Comparison of ENCODE assay signal across 9 cellular contexts in the genomic region with DNA sequence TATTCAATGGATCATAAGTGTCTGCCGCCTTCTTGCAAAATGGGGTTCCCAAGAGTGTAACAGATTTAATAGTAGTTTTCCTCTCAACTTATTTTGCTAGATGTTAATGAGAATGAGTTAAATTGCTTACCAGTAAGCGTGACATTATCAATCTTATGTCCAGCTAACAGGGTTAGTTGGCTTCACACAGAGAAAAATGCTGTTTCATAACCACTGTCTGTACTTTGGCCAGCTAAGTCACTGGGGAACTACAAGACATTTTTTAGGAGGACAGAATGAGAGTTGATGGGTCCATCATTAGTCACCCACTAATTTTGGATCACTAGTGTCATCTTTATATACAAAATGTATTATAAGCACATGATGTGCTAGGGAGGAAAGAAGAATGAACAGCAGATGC. TPM values are rescaled to one million over a fixed set of nuclear protein-coding genes. Genes with fewer than 3 reads are reported as not detected.
A peak's percentile ranks its signal among the peaks of the same experiment; 100 is the strongest.
DNase-seq lines count a peak whose midpoint lies in the region; ATAC-seq and TF ChIP-seq lines count a peak whose summit lies in the region.
"Had no signal": no experiment of that assay in that cellular context is flagged by ENCODE, and none has a peak within 500 bp of the region (broad histone marks: within the 10 kb centered on the region; RNA-seq: fewer than 3 reads in every experiment).

No MANE protein-coding gene starts in this region.

- WGBS in endodermal cell (ENCODE audit: insufficient coverage in 1 of 2, insufficient read length in 1 of 2), 2 experiments, result 90 to 100% methylated on average over 2 of the region's 2 CpGs

- DNase-seq in MM.1S (no peak), endodermal cell (no peak), omental fat pad (ENCODE audit: low spot score) (no peak), hepatic stellate cell (ENCODE audit: low spot score) (no peak), COLO829 (ENCODE audit: low spot score) (no peak)
- no peak for DNase-seq in activated CD8-positive, alpha-beta T cell treated with anti-CD3 and anti-CD28 coated beads, Interleukin-2, amount 10 ng/mL, durations not matched to agents 7 days and 5 days
- DNase-seq: stimulated activated CD8-positive, alpha-beta memory T cell treated with anti-CD3 and anti-CD28 coated beads, Interleukin-4, amount 100 ng/mL, for 48 hours had no signal

- no peak overlapping the region for H3K4me3 Mint-ChIP-seq in endodermal cell
- no peak overlapping the region for H3K4me3 Mint-ChIP-seq in activated CD8-positive, alpha-beta T cell treated with anti-CD3 and anti-CD28 coated beads, Interleukin-2, amount 10 ng/mL, durations not matched to agents 7 days and 5 days

- H3K36me3 Mint-ChIP-seq in endodermal cell (ENCODE audit: low read depth), result peaks cover 8% of the 10 kb centered on the region
- peaks cover 14% of the 10 kb centered on the region for H3K36me3 Mint-ChIP-seq in activated CD8-positive, alpha-beta T cell treated with anti-CD3 and anti-CD28 coated beads, Interleukin-2, amount 10 ng/mL, durations not matched to agents 7 days and 5 days (ENCODE audit: low read depth)

- H2AFZ ChIP-seq in MM.1S (ENCODE audit: low read length), result 0 out of 2 replicates have a peak overlapping the region, but pooled peaks have one; percentile 77

- H3K9me3 Mint-ChIP-seq in endodermal cell, result no peaks in the 10 kb centered on the region
- no peaks in the 10 kb centered on the region for H3K9me3 Mint-ChIP-seq in activated CD8-positive, alpha-beta T cell treated with anti-CD3 and anti-CD28 coated beads, Interleukin-2, amount 10 ng/mL, durations not matched to agents 7 days and 5 days (ENCODE audit: insufficient read depth)

- no peaks in the 10 kb centered on the region for H3K27me3 ChIP-seq in BLaER1
- H3K27me3 ChIP-seq in MM.1S (replicated peaks; ENCODE audit: insufficient read depth, low read length), result no peaks in the 10 kb centered on the region
- no peaks in the 10 kb centered on the region for H3K27me3 ChIP-seq in endodermal cell (ENCODE audit: control insufficient read depth, insufficient read depth, low read length, poor library complexity, severe bottlenecking)

- H3K9me2 ChIP-seq in MM.1S (replicated peaks; ENCODE audit: insufficient read depth, low read length), result no peaks in the 10 kb centered on the region

- ATAC-seq in omental fat pad (ENCODE audit: low FRiP score) (peak; percentile 49), HG02642 (IDR thresholded peaks at IDR 0.05; ENCODE audit: poor library complexity, unreplicated experiment) (no peak)
- no peak for ATAC-seq in activated CD8-positive, alpha-beta T cell treated with anti-CD3 and anti-CD28 coated beads, Interleukin-2, amount 10 ng/mL, durations not matched to agents 7 days and 5 days

- H3K4me1 ChIP-seq in BLaER1, result peaks cover 22% of the 10 kb centered on the region
- H3K4me1 ChIP-seq in MM.1S (ENCODE audit: low read length), result 0 out of 2 replicates have a peak, but pooled peaks cover 9% of the 10 kb centered on the region
- peaks cover 11% of the 10 kb centered on the region for H3K4me1 ChIP-seq in endodermal cell (ENCODE audit: control insufficient read depth, insufficient read depth, low read length)

- H3K36me3 ChIP-seq in BLaER1 (peaks cover 22% of the 10 kb centered on the region), MM.1S (replicated peaks; ENCODE audit: insufficient read depth, low read length) (0 out of 2 replicates have a peak, but pooled peaks cover 5% of the 10 kb centered on the region), endodermal cell (ENCODE audit: control insufficient read depth, insufficient read depth, low read length) (peaks cover 2% of the 10 kb centered on the region)

- H3K27ac ChIP-seq in BLaER1 (peak overlapping the region; percentile 94), MM.1S (ENCODE audit: low read length) (peak overlapping the region; percentile 96; the same call in 1 of the 2 replicates), endodermal cell (ENCODE audit: low read depth, low read length) (no peak overlapping the region)

- CTCF ChIA-PET in activated CD8-positive, alpha-beta T cell treated with anti-CD3 and anti-CD28 coated beads, Interleukin-2, amount 10 ng/mL, durations not matched to agents 7 days and 5 days (lab: Charles Lee), result interaction anchor here (0.7 to 1.3 kb wide), 4 partner anchors 19 to 769 kb away, joined by 3 to 5 read pairs (median 4); a partner anchor contains a TSS

- H3K4me2 ChIP-seq in BLaER1 (peak overlapping the region; percentile 79), MM.1S (ENCODE audit: low read depth, low read length) (peak overlapping the region; percentile 89)

- H3K79me2 ChIP-seq in MM.1S (ENCODE audit: low read length), result peaks cover 43% of the 10 kb centered on the region

- peaks cover 17% of the 10 kb centered on the region for H3F3A ChIP-seq in MM.1S (ENCODE audit: insufficient read depth, low read length)

- no peaks in the 10 kb centered on the region for H3K27me3 Mint-ChIP-seq in endodermal cell (ENCODE audit: insufficient read depth)
- H3K27me3 Mint-ChIP-seq in activated CD8-positive, alpha-beta T cell treated with anti-CD3 and anti-CD28 coated beads, Interleukin-2, amount 10 ng/mL, durations not matched to agents 7 days and 5 days (ENCODE audit: low read depth), result peaks cover 2% of the 10 kb centered on the region

- H3K9me3 ChIP-seq in BLaER1 (no peaks in the 10 kb centered on the region), MM.1S (replicated peaks; ENCODE audit: insufficient read depth, low read length) (no peaks in the 10 kb centered on the region), endodermal cell (ENCODE audit: control insufficient read depth, low read length) (no peaks in the 10 kb centered on the region)

- POLR2A ChIA-PET in activated CD8-positive, alpha-beta T cell treated with anti-CD3 and anti-CD28 coated beads, Interleukin-2, amount 10 ng/mL, durations not matched to agents 7 days and 5 days (lab: Charles Lee), result interaction anchor here (0.7 kb wide), 1 partner anchor 1156 kb away, joined by 3 read pairs; no protein-coding TSS in a partner anchor

- no peak overlapping the region for H3K27ac Mint-ChIP-seq in endodermal cell
- no peak overlapping the region for H3K27ac Mint-ChIP-seq in activated CD8-positive, alpha-beta T cell treated with anti-CD3 and anti-CD28 coated beads, Interleukin-2, amount 10 ng/mL, durations not matched to agents 7 days and 5 days

- peak overlapping the region; percentile 82 for H3K4me3 ChIP-seq in BLaER1
- H3K4me3 ChIP-seq in MM.1S (ENCODE audit: low read length), result peak overlapping the region; percentile 71
- peak overlapping the region; percentile 92 for H3K4me3 ChIP-seq in endodermal cell (ENCODE audit: low read length)

- TF ChIP-seq CTCF in MM.1S (IDR thresholded peaks at IDR 0.05; ENCODE audit: low read length) (no peak), endodermal cell (conservative IDR thresholded peaks at IDR 0.05) (no peak), omental fat pad (IDR thresholded peaks at IDR 0.05) (no peak)

- peaks cover 22% of the 10 kb centered on the region for H4K20me1 ChIP-seq in BLaER1
- no peaks in the 10 kb centered on the region for H4K20me1 ChIP-seq in MM.1S (ENCODE audit: insufficient read depth, low read length)

- peaks cover 20% of the 10 kb centered on the region for H3K4me1 Mint-ChIP-seq in endodermal cell
- no peaks in the 10 kb centered on the region for H3K4me1 Mint-ChIP-seq in activated CD8-positive, alpha-beta T cell treated with anti-CD3 and anti-CD28 coated beads, Interleukin-2, amount 10 ng/mL, durations not matched to agents 7 days and 5 days (ENCODE audit: low read depth)

- H3K9ac ChIP-seq in BLaER1 (peak overlapping the region; percentile 91), MM.1S (ENCODE audit: low read length) (peak overlapping the region; percentile 86), endodermal cell (ENCODE audit: extremely low read depth, low read length, poor library complexity, severe bottlenecking) (peak overlapping the region; percentile 77)

RNA-seq across cellular contexts. Expression of a gene that starts 1.4 kb away (rescaled TPM):
- total RNA-seq in endodermal cell (10 to 100 TPM; 18.4 to 22.2 TPM), omental fat pad (10 to 100 TPM; 26.3 to 46.1 (median 31.2) TPM)
- polyA plus RNA-seq in endodermal cell (2013, experiment 1 of 2), result 10.1 TPM
- polyA plus RNA-seq in endodermal cell (2013, experiment 2 of 2), result 10.5 TPM
- 1 to 10 TPM; 8.0 to 8.9 TPM for total RNA-seq in activated CD8-positive, alpha-beta T cell treated with anti-CD3 and anti-CD28 coated beads, Interleukin-2, amount 10 ng/mL, durations not matched to agents 7 days and 5 days

RNA-seq across cellular contexts. Expression of a gene that starts 14.5 kb away (rescaled TPM):
- total RNA-seq in endodermal cell, result 1 to 10 TPM; 1.2 to 2.0 TPM
- 0.89 TPM for polyA plus RNA-seq in endodermal cell (2013, experiment 1 of 2)
- 0.95 TPM for polyA plus RNA-seq in endodermal cell (2013, experiment 2 of 2)
- total RNA-seq in omental fat pad, result 1 to 10 TPM; 1.3 to 5.5 (median 2.6) TPM
- total RNA-seq in activated CD8-positive, alpha-beta T cell treated with anti-CD3 and anti-CD28 coated beads, Interleukin-2, amount 10 ng/mL, durations not matched to agents 7 days and 5 days, result under 1 TPM; 0.29 to 0.76 TPM

RNA-seq across cellular contexts. Expression of a gene that starts 18.7 kb away (rescaled TPM):
- 10 to 100 TPM; 13.1 to 19.6 TPM for total RNA-seq in endodermal cell
- polyA plus RNA-seq in endodermal cell (2013, experiment 1 of 2), result 13.0 TPM
- polyA plus RNA-seq in endodermal cell (2013, experiment 2 of 2), result 10.3 TPM
- 1 to 10 TPM; 3.4 to 6.0 (median 5.3) TPM for total RNA-seq in omental fat pad
- 1 to 10 TPM; 5.2 to 6.0 TPM for total RNA-seq in activated CD8-positive, alpha-beta T cell treated with anti-CD3 and anti-CD28 coated beads, Interleukin-2, amount 10 ng/mL, durations not matched to agents 7 days and 5 days
